ENCODE assay signal across 1 cellular context in genomic region chr11:86671386-86672006, GRCh38.
TF ChIP-seq lines count a peak whose summit lies in the region.

No MANE protein-coding gene starts in this region.

TF ChIP-seq in GM12878, 131 proteins besides CTCF, POLR2A, EP300 and RAD21 (continued from another document):
- TF ChIP-seq CUX1 (IDR thresholded peaks at IDR 0.05; ENCODE audit: insufficient replicate concordance, low read depth, low read length) (no peak), CBX5 (IDR thresholded peaks at IDR 0.05; ENCODE audit: low read depth) (no peak), TCF3 (IDR thresholded peaks at IDR 0.05; ENCODE audit: borderline replicate concordance, insufficient read depth, low read depth, low read length) (no peak), JUNB (IDR thresholded peaks at IDR 0.05) (no peak), ZSCAN29 (IDR thresholded peaks at IDR 0.05) (no peak), USF2 (IDR thresholded peaks at IDR 0.05; ENCODE audit: borderline replicate concordance, low read depth, low read length) (no peak), MLLT1 (IDR thresholded peaks at IDR 0.05) (no peak), RELB (IDR thresholded peaks at IDR 0.05; ENCODE audit: low read depth) (no peak), ETV6 (conservative IDR thresholded peaks at IDR 0.05 in 1 of 2, IDR thresholded peaks at IDR 0.05 in 1 of 2; ENCODE audit: borderline replicate concordance in 1 of 2, low read depth in 1 of 2) (no peak)
